ENCODE assay signal across 8 cellular contexts in genomic region chr13:99498304-99499161, GRCh38. TPM values are rescaled to one million over a fixed set of nuclear protein-coding genes. Genes with fewer than 3 reads are reported as not detected.
A peak's percentile ranks its signal among the peaks of the same experiment; 100 is the strongest.
DNase-seq lines count a peak whose midpoint lies in the region; ATAC-seq lines count a peak whose summit lies in the region.

No MANE protein-coding gene starts in this region.

- peaks cover 0 to 3% (median 0%) of the 10 kb centered on the region in 5 donors for H3K9me3 Mint-ChIP-seq in CD8-positive, alpha-beta memory T cell
- H3K9me3 Mint-ChIP-seq in effector memory CD8-positive, alpha-beta T cell: no peaks in the 10 kb centered on the region

- no peaks in the 10 kb centered on the region for H3K27me3 ChIP-seq in CD8-positive, alpha-beta memory T cell (ENCODE audit: insufficient read depth, low read length, poor library complexity, severe bottlenecking)

- H3K27me3 Mint-ChIP-seq in CD8-positive, alpha-beta memory T cell: peaks cover 0 to 5% of the 10 kb centered on the region in 2 donors
- no peaks in the 10 kb centered on the region for H3K27me3 Mint-ChIP-seq in effector memory CD8-positive, alpha-beta T cell

- peak; percentile 35 for ATAC-seq in GM19467 (IDR thresholded peaks at IDR 0.05; ENCODE audit: unreplicated experiment)
- peak; percentile 74 for ATAC-seq in effector memory CD8-positive, alpha-beta T cell (replicated peaks)

- peaks cover 57% of the 10 kb centered on the region for H3K4me1 ChIP-seq in CD8-positive, alpha-beta memory T cell (ENCODE audit: insufficient read depth, low read length)

- peaks cover 77 to 94% (median 94%) of the 10 kb centered on the region in 3 donors for H3K4me1 Mint-ChIP-seq in CD8-positive, alpha-beta memory T cell
- H3K4me1 Mint-ChIP-seq in effector memory CD8-positive, alpha-beta T cell (ENCODE audit: low read depth in 2 of 2): peaks cover 50 to 63% of the 10 kb centered on the region in 2 donors

- H3K27ac Mint-ChIP-seq in CD8-positive, alpha-beta memory T cell: peak overlapping the region; percentile 81 to 99 (median 98)
- H3K27ac Mint-ChIP-seq in effector memory CD8-positive, alpha-beta T cell: peak overlapping the region; percentile 91 to 95

- H3K36me3 Mint-ChIP-seq in CD8-positive, alpha-beta memory T cell: peaks cover 0 to 20% (median 3%) of the 10 kb centered on the region in 3 donors
- peaks cover 40% of the 10 kb centered on the region for H3K36me3 Mint-ChIP-seq in effector memory CD8-positive, alpha-beta T cell (ENCODE audit: insufficient read depth)

- no peaks in the 10 kb centered on the region for H3K9me3 ChIP-seq in CD8-positive, alpha-beta memory T cell (ENCODE audit: low read length)

- peak overlapping the region; percentile 76 for H3K27ac ChIP-seq in CD8-positive, alpha-beta memory T cell (ENCODE audit: low read depth, low read length)

- CTCF ChIA-PET in CD8-positive, alpha-beta memory T cell (lab: Charles Lee): interaction anchor here (0.7 to 2.4 kb wide), 2 partner anchors 305 to 322 kb away, joined by 3 to 8 read pairs; no protein-coding TSS in a partner anchor

- DNase-seq in CD8-positive, alpha-beta memory T cell: peak; percentile 93 to 99 (median 96)
- DNase-seq in HS-27A (ENCODE audit: low read depth) (peak; percentile 33), medulla oblongata (ENCODE audit: extremely low spot score) (peak; percentile 95)
- DNase-seq in NK-92 treated with Interleukin-12 subunit alpha and Interleukin-12 subunit beta, amount 100 ng/mL, for 24 hours (lab: John Stamatoyannopoulos, UW): peak; percentile 85
- DNase-seq in activated CD8-positive, alpha-beta memory T cell treated with anti-CD3 and anti-CD28 coated beads for 4 hours (ENCODE audit: low read depth in 2 of 2): peak; percentile 92 to 93
- peak; percentile 87 to 89 (median 88) for DNase-seq in effector memory CD8-positive, alpha-beta T cell
- DNase-seq in stimulated activated CD4-positive, alpha-beta T cell treated with anti-CD3 and anti-CD28 coated beads, TNF-alpha, amount 100 ng/mL, for 48 hours (ENCODE audit: low read depth in 3 of 3): peak; percentile 94 to 99 (median 98)

- H3K4me3 ChIP-seq in CD8-positive, alpha-beta memory T cell (ENCODE audit: low read length): peak overlapping the region; percentile 81

- no peaks in the 10 kb centered on the region for H3K36me3 ChIP-seq in CD8-positive, alpha-beta memory T cell (ENCODE audit: insufficient read depth, low read length)

- POLR2A ChIA-PET in CD8-positive, alpha-beta memory T cell (lab: Charles Lee): no interaction called here

- H3K4me3 Mint-ChIP-seq in CD8-positive, alpha-beta memory T cell: peak overlapping the region; percentile 85 to 95 (median 89)
- H3K4me3 Mint-ChIP-seq in effector memory CD8-positive, alpha-beta T cell: peak overlapping the region; percentile 80 to 98

RNA-seq across cellular contexts. Expression of gene TM9SF2, which starts 2.7 kb away (rescaled TPM):
- total RNA-seq in CD8-positive, alpha-beta memory T cell: 10 to 100 TPM; 88.0 to 96.0 TPM
- polyA plus RNA-seq in CD8-positive, alpha-beta memory T cell: 81.3 TPM

Comparison
In these comparisons a context has a peak if more than half of its experiments do, and no peak if none do; other contexts are left out.
1. Peak in every context shown above with its lines: DNase-seq, ATAC-seq, H3K4me3 ChIP-seq and H3K27ac ChIP-seq.
2. DNase-seq: peak in every context shown above with its lines; median percentile 98 in stimulated activated CD4-positive, alpha-beta T cell treated with anti-CD3 and anti-CD28 coated beads, TNF-alpha, amount 100 ng/mL, for 48 hours; 96 in CD8-positive, alpha-beta memory T cell; 95 in medulla oblongata; 92 in activated CD8-positive, alpha-beta memory T cell treated with anti-CD3 and anti-CD28 coated beads for 4 hours; 88 in effector memory CD8-positive, alpha-beta T cell; 85 in NK-92 treated with Interleukin-12 subunit alpha and Interleukin-12 subunit beta, amount 100 ng/mL, for 24 hours; 33 in HS-27A.